In the genomic region with DNA sequence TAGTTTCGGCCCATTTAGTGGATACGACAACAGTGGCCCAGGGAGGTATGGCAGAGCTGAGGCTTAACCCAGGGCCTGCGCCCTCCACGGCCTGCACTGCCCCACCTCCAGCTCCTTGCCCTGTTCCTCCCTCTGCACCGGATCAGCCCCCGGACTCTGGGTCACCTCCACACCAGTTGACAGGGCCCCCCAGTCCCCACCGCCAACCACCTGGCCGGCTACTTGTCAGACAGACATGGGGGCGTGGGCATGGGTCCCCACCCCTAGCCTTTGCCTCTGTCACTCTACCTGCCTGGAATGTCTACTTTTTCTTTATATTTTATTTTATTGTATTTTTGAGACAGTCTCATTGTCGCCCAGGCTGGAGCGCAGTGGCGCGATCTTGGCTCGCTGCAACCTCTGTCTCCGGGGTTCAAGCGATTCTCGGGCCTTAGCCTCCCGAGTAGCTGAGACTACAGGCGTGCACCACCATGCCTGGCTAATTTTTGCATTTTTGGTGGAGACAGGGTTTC, we compare ENCODE assay signal across 8 cellular contexts. TPM values are rescaled to one million over a fixed set of nuclear protein-coding genes. Genes with fewer than 3 reads are reported as not detected.
DNase-seq lines count a peak whose midpoint lies in the region; ATAC-seq and TF ChIP-seq lines count a peak whose summit lies in the region.

No MANE protein-coding gene starts in this region.

- H3K36me3 Mint-ChIP-seq in naive B cell: peaks cover 13 to 14% of the 10 kb centered on the region in 2 donors

- POLR2A ChIA-PET in AG04450 (lab: Yijun Ruan, JAX): interaction anchor here (0.5 to 1.4 kb wide), 5 partner anchors 8 to 1249 kb away, joined by 3 to 14 read pairs (median 4); a partner anchor contains a TSS

- CTCF ChIA-PET in AG04450 (lab: Charles Lee): interaction anchor here (0.5 kb wide), 1 partner anchor 17 kb away, joined by 9 read pairs; no protein-coding TSS in a partner anchor

- H3K36me3 ChIP-seq in OCI-LY3 (replicated peaks; ENCODE audit: low read depth, low read length): peaks cover 25% of the 10 kb centered on the region
- peaks cover 12% of the 10 kb centered on the region for H3K36me3 ChIP-seq in effector memory CD4-positive, alpha-beta T cell (ENCODE audit: control insufficient read depth, insufficient read depth, low read length)

- H3K27me3 Mint-ChIP-seq in naive B cell: no peaks in the 10 kb centered on the region

- H3K9me3 Mint-ChIP-seq in naive B cell: no peaks in the 10 kb centered on the region

- peaks cover 44% of the 10 kb centered on the region for H3K79me2 ChIP-seq in OCI-LY3 (ENCODE audit: low read length)

- H3K4me3 ChIP-seq in AG04450 (ENCODE audit: low read depth, low read length) (peak overlapping the region; percentile 83), OCI-LY3 (ENCODE audit: low read length) (peak overlapping the region; percentile 83)
- H3K4me3 ChIP-seq in effector memory CD4-positive, alpha-beta T cell (ENCODE audit: insufficient read depth, low read depth, low read length, poor library complexity, severe bottlenecking): peak overlapping the region; percentile 51

- peak overlapping the region; percentile 85 for H3K4me2 ChIP-seq in OCI-LY3 (ENCODE audit: low read length)

- H3K9me3 ChIP-seq in AG04450 (ENCODE audit: control insufficient read depth, insufficient read depth, low read length) (no peaks in the 10 kb centered on the region; the same call in 1 of the 2 replicates), OCI-LY3 (ENCODE audit: insufficient read depth, low read length) (no peaks in the 10 kb centered on the region)
- H3K9me3 ChIP-seq in effector memory CD4-positive, alpha-beta T cell (ENCODE audit: control insufficient read depth, low read length): no peaks in the 10 kb centered on the region

- H4K20me1 ChIP-seq in OCI-LY3 (ENCODE audit: insufficient read depth, low read length): peaks cover 17% of the 10 kb centered on the region

- H3K27me3 ChIP-seq in AG04450 (ENCODE audit: control insufficient read depth, insufficient read depth, low read length): no peaks in the 10 kb centered on the region
- 0 out of 2 replicates have a peak, but pooled peaks cover 6% of the 10 kb centered on the region for H3K27me3 ChIP-seq in OCI-LY3 (ENCODE audit: low read depth, low read length)
- no peaks in the 10 kb centered on the region for H3K27me3 ChIP-seq in effector memory CD4-positive, alpha-beta T cell (replicated peaks; ENCODE audit: control insufficient read depth, insufficient read depth, low read length, poor library complexity, severe bottlenecking)

- H3K27ac Mint-ChIP-seq in naive B cell: peak overlapping the region; percentile 89 to 99 (median 94)

- H3K4me1 Mint-ChIP-seq in naive B cell: peaks cover 28 to 51% (median 46%) of the 10 kb centered on the region in 3 donors

- no peak for ATAC-seq in naive B cell (ENCODE audit: low read depth in 2 of 2)

- peak overlapping the region; percentile 99 for H3K9ac ChIP-seq in OCI-LY3 (ENCODE audit: low read length)

- H3K27ac ChIP-seq in AG04450 (ENCODE audit: low read depth, low read length) (peak overlapping the region; percentile 97), OCI-LY3 (ENCODE audit: low read length) (peak overlapping the region; percentile 95)
- H3K27ac ChIP-seq in effector memory CD4-positive, alpha-beta T cell (ENCODE audit: insufficient read depth, low read length, poor library complexity, severe bottlenecking): peak overlapping the region; percentile 75

- no peak overlapping the region for H2AFZ ChIP-seq in OCI-LY3 (ENCODE audit: low read depth, low read length)

- peak overlapping the region; percentile 93 to 97 (median 96) for H3K4me3 Mint-ChIP-seq in naive B cell

- in situ Hi-C loops in G401 (cut with HindIII; ENCODE audit: low sequenced_read_pairs): loop anchor here (10.0 kb wide), 1 partner anchor 111 kb away; no protein-coding TSS in a partner anchor

- DNase-seq in AG04450 (ENCODE audit: low read depth, low spot score): no peak
- DNase-seq in effector memory CD4-positive, alpha-beta T cell: no peak
- no peak for DNase-seq in naive B cell
- DNase-seq in G401 (ENCODE audit: low spot score): no peak
- no peak for DNase-seq in NCI-H69 (lab: John Stamatoyannopoulos, UW)
- DNase-seq in NCI-H446 treated with DMSO at 0.1 percent for 48 hours (lab: John Stamatoyannopoulos, UW): no peak
- no peak for DNase-seq in NCI-H2171 treated with DMSO at 0.1 percent for 48 hours (lab: John Stamatoyannopoulos, UW)

- H3K4me1 ChIP-seq in OCI-LY3 (ENCODE audit: low read length): peaks cover 53% of the 10 kb centered on the region
- peaks cover 48% of the 10 kb centered on the region for H3K4me1 ChIP-seq in effector memory CD4-positive, alpha-beta T cell (ENCODE audit: control insufficient read depth, insufficient read depth, low read length, poor library complexity, severe bottlenecking)

- TF ChIP-seq CTCF in AG04450 (IDR thresholded peaks at IDR 0.05; ENCODE audit: low read depth, low read length) (no peak), OCI-LY3 (IDR thresholded peaks at IDR 0.05; ENCODE audit: low read depth, low read length) (no peak)

RNA-seq across cellular contexts. Expression of a gene that starts 3.0 kb away (rescaled TPM):
- polyA plus RNA-seq in AG04450 (2011; rRNA removed) (2,721 and 3,607 TPM in 2 replicates), naive B cell (ENCODE audit: low read depth in 6 of 6) (1,000 to 10,000 TPM in 1 of 6 donors, 100 to 1,000 TPM in 5; 664 to 1,094 (median 872) TPM)
- polyA minus RNA-seq in AG04450 (2011; rRNA and poly(A)+ RNA removed): 3,368 and 4,319 TPM in 2 replicates
- total RNA-seq in G401 (2014; rRNA removed; shearing (Covaris generic)): 5,595 and 6,819 TPM in 2 replicates

RNA-seq across cellular contexts. Expression of a gene that starts 12.6 kb away (rescaled TPM):
- 0.26 and 0.41 TPM in 2 replicates for polyA plus RNA-seq in AG04450 (2011; rRNA removed)
- polyA minus RNA-seq in AG04450 (2011; rRNA and poly(A)+ RNA removed): 1.0 TPM in 1 of 2 replicates, not detected in the other
- polyA plus RNA-seq in naive B cell (ENCODE audit: low read depth in 6 of 6): under 1 TPM in 5 of 6 donors, not detected in 1; 0.17 to 0.59 (median 0.39) TPM
- 0.80 and 1.4 TPM in 2 replicates for total RNA-seq in G401 (2014; rRNA removed; shearing (Covaris generic))

RNA-seq across cellular contexts. Expression of a gene that starts 36.6 kb away (rescaled TPM):
- polyA plus RNA-seq in AG04450 (2011; rRNA removed) (5.3 and 8.3 TPM in 2 replicates), naive B cell (ENCODE audit: low read depth in 6 of 6) (10 to 100 TPM; 12.5 to 31.2 (median 15.1) TPM)
- polyA minus RNA-seq in AG04450 (2011; rRNA and poly(A)+ RNA removed): 6.0 and 6.7 TPM in 2 replicates
- 37.1 and 44.6 TPM in 2 replicates for total RNA-seq in G401 (2014; rRNA removed; shearing (Covaris generic))
